In the genomic region with DNA sequence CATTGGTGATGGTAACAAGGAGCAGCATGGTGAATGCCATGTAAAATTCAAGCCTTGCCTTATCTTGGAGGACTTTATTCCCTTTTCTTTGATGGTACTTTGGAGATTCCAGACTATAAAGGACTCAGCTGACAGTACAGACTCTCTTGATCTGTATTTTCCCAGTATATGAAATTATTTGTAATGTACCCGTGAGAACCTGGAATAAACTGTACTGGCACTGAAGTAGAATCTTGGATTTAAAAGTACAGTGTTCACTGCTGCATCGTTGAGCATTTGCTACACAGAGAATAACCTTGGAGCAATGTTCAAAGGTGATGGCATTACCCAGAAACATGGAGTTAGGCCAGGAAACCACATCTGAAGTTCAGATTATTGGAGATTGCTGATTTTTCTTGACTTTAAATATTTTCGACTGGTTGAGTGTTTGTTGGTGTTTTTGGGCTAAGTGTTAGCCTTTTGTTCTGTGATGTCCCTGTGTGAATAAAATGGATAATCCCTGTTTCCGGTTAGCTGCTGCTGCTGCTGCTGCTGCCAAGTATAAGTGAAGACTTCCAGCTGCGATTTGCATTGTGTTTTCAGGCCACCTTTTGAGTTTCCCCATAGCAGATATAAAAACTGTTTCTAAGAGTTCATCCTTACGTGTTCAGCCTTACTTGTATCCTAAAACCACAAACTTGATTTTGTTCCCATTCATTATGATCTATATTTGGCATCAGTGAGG, we compare ENCODE assay signal across 10 cellular contexts.
DNase-seq lines count a peak whose midpoint lies in the region; ATAC-seq and TF ChIP-seq lines count a peak whose summit lies in the region.
"Had no signal": no experiment of that assay in that cellular context is flagged by ENCODE, and none has a peak within 500 bp of the region (broad histone marks: within the 10 kb centered on the region; RNA-seq: fewer than 3 reads in every experiment).

No MANE protein-coding gene starts in this region.

- peak overlapping the region; percentile 10 to 94 (median 83) for H3K27ac ChIP-seq in stomach
- H3K27ac ChIP-seq: C4-2B, ovary had no signal

- intact Hi-C loops in left ventricle myocardium superior (cut with micrococcal nuclease) (no loop called here), stomach (cut with DNase I; ENCODE audit: low total_unique reads) (no loop called here)

- 23 to 33% (median 25%) methylated on average over 6 of the region's 6 CpGs for WGBS in stomach, 5 donors

- H3K36me3 Mint-ChIP-seq in activated naive CD4-positive, alpha-beta T cell treated with anti-CD3 and anti-CD28 coated beads, Interleukin-2, amount 10 ng/mL, durations not matched to agents 7 days and 5 days, result peaks cover 50% of the 10 kb centered on the region
- peaks cover 24% of the 10 kb centered on the region for H3K36me3 Mint-ChIP-seq in T-cell

- H3K9me3 Mint-ChIP-seq in activated naive CD4-positive, alpha-beta T cell treated with anti-CD3 and anti-CD28 coated beads, Interleukin-2, amount 10 ng/mL, durations not matched to agents 7 days and 5 days, result no peaks in the 10 kb centered on the region
- H3K9me3 Mint-ChIP-seq in T-cell, result no peaks in the 10 kb centered on the region

- peaks cover 98% of the 10 kb centered on the region for H3K4me1 Mint-ChIP-seq in activated naive CD4-positive, alpha-beta T cell treated with anti-CD3 and anti-CD28 coated beads, Interleukin-2, amount 10 ng/mL, durations not matched to agents 7 days and 5 days
- peaks cover 94 to 96% (median 95%) of the 10 kb centered on the region in 3 donors for H3K4me1 Mint-ChIP-seq in T-cell

- peaks cover 81 to 100% (median 93%) of the 10 kb centered on the region in 4 donors for H3K4me1 ChIP-seq in stomach

- H3K9me3 ChIP-seq in stomach, result no peaks in the 10 kb centered on the region
- H3K9me3 ChIP-seq: ovary had no signal

- peak overlapping the region; percentile 79 for H3K27ac Mint-ChIP-seq in activated naive CD4-positive, alpha-beta T cell treated with anti-CD3 and anti-CD28 coated beads, Interleukin-2, amount 10 ng/mL, durations not matched to agents 7 days and 5 days
- peak overlapping the region; percentile 92 to 95 for H3K27ac Mint-ChIP-seq in T-cell

- H3K4me3 ChIP-seq in stomach, result no peak overlapping the region
- H3K4me3 ChIP-seq: ovary had no signal

- no peaks in the 10 kb centered on the region for H3K27me3 Mint-ChIP-seq in activated naive CD4-positive, alpha-beta T cell treated with anti-CD3 and anti-CD28 coated beads, Interleukin-2, amount 10 ng/mL, durations not matched to agents 7 days and 5 days
- no peaks in the 10 kb centered on the region for H3K27me3 Mint-ChIP-seq in T-cell

- no peaks in the 10 kb centered on the region for H3K27me3 ChIP-seq in stomach
- H3K27me3 ChIP-seq: ovary had no signal

- peak overlapping the region; percentile 22 for H3K4me3 Mint-ChIP-seq in activated naive CD4-positive, alpha-beta T cell treated with anti-CD3 and anti-CD28 coated beads, Interleukin-2, amount 10 ng/mL, durations not matched to agents 7 days and 5 days
- H3K4me3 Mint-ChIP-seq in T-cell, result peak overlapping the region in 2 of 3 donors; percentile 29 to 75

- no peak for TF ChIP-seq CTCF in stomach (IDR thresholded peaks at IDR 0.05)

- ATAC-seq in T-cell (replicated peaks in 1 of 4), result no peak
- ATAC-seq in left ventricle myocardium superior, result peak; percentile 18
- no peak for ATAC-seq in HG03460 (IDR thresholded peaks at IDR 0.05; ENCODE audit: unreplicated experiment)
- no peak for ATAC-seq in GM18498 (IDR thresholded peaks at IDR 0.05; ENCODE audit: unreplicated experiment)

- CTCF ChIA-PET in activated naive CD4-positive, alpha-beta T cell treated with anti-CD3 and anti-CD28 coated beads, Interleukin-2, amount 10 ng/mL, durations not matched to agents 7 days and 5 days (lab: Charles Lee), result interaction anchor here (0.9 kb wide), 1 partner anchor 20 kb away, joined by 3 read pairs; no protein-coding TSS in a partner anchor
- CTCF ChIA-PET in T-cell (lab: Charles Lee), result no interaction called here

- no peak for TF ChIP-seq POLR2A in stomach (IDR thresholded peaks at IDR 0.05)

- no peaks in the 10 kb centered on the region for H3K36me3 ChIP-seq in stomach
- H3K36me3 ChIP-seq: ovary had no signal

- POLR2A ChIA-PET in T-cell (lab: Charles Lee), result interaction anchor here (0.6 to 0.8 kb wide), 4 partner anchors 19 to 26 kb away, joined by 3 to 4 read pairs (median 3); no protein-coding TSS in a partner anchor

- no peak for DNase-seq in activated naive CD4-positive, alpha-beta T cell treated with anti-CD3 and anti-CD28 coated beads, Interleukin-2, amount 10 ng/mL, durations not matched to agents 7 days and 5 days
- DNase-seq in activated naive CD4-positive, alpha-beta T cell (lab: John Stamatoyannopoulos, UW), result no peak
- no peak for DNase-seq in T-cell
- DNase-seq in left ventricle myocardium superior, result no peak
- no peak for DNase-seq in stomach
- no peak for DNase-seq in NCI-H1105 treated with DMSO at 0.1 percent for 48 hours (lab: John Stamatoyannopoulos, UW)

- no peak for TF ChIP-seq EP300 in stomach (IDR thresholded peaks at IDR 0.05)
